2 cellular contexts compared by ENCODE assay signal in genomic region chr7:130288168-130288567, GRCh38.
TF ChIP-seq lines count a peak whose summit lies in the region.

No MANE protein-coding gene starts in this region.

TF ChIP-seq in HepG2, 621 proteins besides CTCF, POLR2A, EP300 and RAD21:
- TF ChIP-seq ZNF629 (CRISPR knock-in tag; conservative IDR thresholded peaks at IDR 0.05) (peak; percentile 42), ZSCAN9 (CRISPR knock-in tag; IDR thresholded peaks at IDR 0.05; ENCODE audit: borderline replicate concordance) (no peak)

TF ChIP-seq in H1, 55 proteins besides CTCF, POLR2A, EP300 and RAD21:
- no peak for TF ChIP-seq USF2 (IDR thresholded peaks at IDR 0.05; ENCODE audit: low read length)
- TF ChIP-seq ASH2L (IDR thresholded peaks at IDR 0.05; ENCODE audit: low read length) = no peak
- TF ChIP-seq KDM1A (IDR thresholded peaks at IDR 0.05; ENCODE audit: borderline replicate concordance, low read length) = 0 out of 2 replicates have a peak, but pooled peaks have one; percentile 9
- no peak for TF ChIP-seq JUN (IDR thresholded peaks at IDR 0.05; ENCODE audit: low read depth, low read length)
- TF ChIP-seq CHD2 (IDR thresholded peaks at IDR 0.05; ENCODE audit: low read length) = no peak
